7 cellular contexts compared by ENCODE assay signal in genomic region chr9:69173891-69174644, GRCh38. TPM values are rescaled to one million over a fixed set of nuclear protein-coding genes. Genes with fewer than 3 reads are reported as not detected.
DNase-seq lines count a peak whose midpoint lies in the region; ATAC-seq and TF ChIP-seq lines count a peak whose summit lies in the region.

Gene TJP2, plus strand, starts transcription at chr9:69174277. Its CDS starts 96 bp downstream, at chr9:69174373.

- TF ChIP-seq CTCF in HCT116 (IDR thresholded peaks at IDR 0.05 in 2 of 3, conservative IDR thresholded peaks at IDR 0.05 in 1 of 3; ENCODE audit: borderline replicate concordance in 1 of 3, insufficient read depth in 1 of 3, low read depth in 2 of 3, low read length in 2 of 3) (no peak), NB4 (IDR thresholded peaks at IDR 0.05; ENCODE audit: low read depth, low read length) (no peak), esophagus muscularis mucosa (IDR thresholded peaks at IDR 0.05) (no peak), subcutaneous adipose tissue (IDR thresholded peaks at IDR 0.05; ENCODE audit: low read depth) (no peak)

- H3K36me3 ChIP-seq in HCT116 (ENCODE audit: control insufficient read depth in 1 of 2, insufficient read depth in 2 of 2, low read length in 2 of 2) (no peaks in the 10 kb centered on the region), esophagus muscularis mucosa (no peaks in the 10 kb centered on the region), mucosa of rectum (ENCODE audit: control insufficient read depth in 2 of 2, insufficient read depth in 2 of 2, low read length in 2 of 2) (no peaks in the 10 kb centered on the region)

- no peaks in the 10 kb centered on the region for H3K9me2 ChIP-seq in HCT116 (ENCODE audit: insufficient read depth)

- peak; percentile 48 for TF ChIP-seq POLR2A in GM18505 (IDR thresholded peaks at IDR 0.05; ENCODE audit: borderline replicate concordance, extremely low read depth, insufficient read depth, insufficient read length)
- no peak for TF ChIP-seq POLR2A in HCT116 (IDR thresholded peaks at IDR 0.05; ENCODE audit: borderline replicate concordance, extremely low read depth, insufficient read depth, insufficient read length)
- no peak for TF ChIP-seq POLR2A in NB4 (IDR thresholded peaks at IDR 0.05; ENCODE audit: extremely low read depth, insufficient read length)
- TF ChIP-seq POLR2A in esophagus muscularis mucosa (IDR thresholded peaks at IDR 0.05; ENCODE audit: low read depth): peak; percentile 16

- H3K4me1 ChIP-seq in HCT116 (ENCODE audit: control insufficient read depth in 1 of 2, insufficient read depth in 2 of 2, low read length in 2 of 2): peaks cover 25 to 37% of the 10 kb centered on the region in 2 experiments
- H3K4me1 ChIP-seq in esophagus muscularis mucosa: peaks cover 29 to 64% (median 61%) of the 10 kb centered on the region in 4 donors
- peaks cover 3 to 23% of the 10 kb centered on the region in 2 donors for H3K4me1 ChIP-seq in mucosa of rectum (ENCODE audit: control insufficient read depth in 2 of 2, insufficient read depth in 2 of 2, low read length in 2 of 2)

- H3K27me3 ChIP-seq in HCT116 (ENCODE audit: insufficient read depth, low read length) (no peaks in the 10 kb centered on the region), esophagus muscularis mucosa (no peaks in the 10 kb centered on the region), mucosa of rectum (ENCODE audit: control insufficient read depth in 2 of 2, insufficient read depth in 2 of 2, low read length in 2 of 2) (no peaks in the 10 kb centered on the region)

- DNase-seq in HCT116 (ENCODE audit: low read depth, low spot score) (no peak), NB4 (ENCODE audit: low read depth) (peak; percentile 50), activated T-cell treated with anti-CD3 and anti-CD28 coated beads for 4 hours (peak; percentile 15), esophagus muscularis mucosa (ENCODE audit: extremely low spot score) (no peak)

- no peak within 1 kb of the TSS for H2AFZ ChIP-seq in HCT116 (ENCODE audit: low read depth, low read length, poor library complexity, severe bottlenecking)

- RAD21 ChIA-PET in HCT116 (lab: Charles Lee; ENCODE audit: low non-redundant PET in 1 of 2, low total read pairs in 2 of 2, uncharacterized antibody in 2 of 2, unreplicated experiment in 2 of 2): no interaction called here

- no TSS peak for BruUV-seq in HCT116 (replicated peaks; lab: Mats Ljungman, UMichigan)

- no peak within 1 kb of the TSS for H3K27ac ChIP-seq in HCT116 (ENCODE audit: low read depth, low read length)
- H3K27ac ChIP-seq in esophagus muscularis mucosa (replicated peaks in 1 of 4): peak within 1 kb of the TSS; percentile 85 to 91 (median 89)
- peak within 1 kb of the TSS; percentile 5 to 41 for H3K27ac ChIP-seq in mucosa of rectum (ENCODE audit: low read depth in 2 of 2, low read length in 2 of 2)

- peak within 1 kb of the TSS; percentile 23; the same call in 1 of the 2 replicates for H3K4me2 ChIP-seq in HCT116 (ENCODE audit: low read length)

- H4K20me1 ChIP-seq in HCT116 (ENCODE audit: insufficient read depth): no peaks in the 10 kb centered on the region

- CTCF ChIA-PET in HCT116 (lab: Charles Lee): no interaction called here

- peak; percentile 45 for ATAC-seq in GM18505 (IDR thresholded peaks at IDR 0.05; ENCODE audit: unreplicated experiment)
- ATAC-seq in HCT116: no peak

- H3K9me3 ChIP-seq in HCT116 (ENCODE audit: control insufficient read depth in 1 of 2, insufficient read depth in 1 of 2, low read depth in 1 of 2, low read length in 2 of 2) (no peaks in the 10 kb centered on the region), esophagus muscularis mucosa (no peaks in the 10 kb centered on the region), mucosa of rectum (ENCODE audit: control insufficient read depth in 2 of 2, low read length in 2 of 2) (no peaks in the 10 kb centered on the region)

- intact Hi-C loops in HCT116 (cut with micrococcal nuclease): no loop called here
- intact Hi-C loops in esophagus muscularis mucosa (cut with DNase I): loop anchor here (5.0 kb wide), 1 partner anchor 52 kb away; no protein-coding TSS in a partner anchor

- 0% methylated on average over 17 of the region's 95 CpGs for WGBS in esophagus muscularis mucosa

- TF ChIP-seq EP300 in esophagus muscularis mucosa (IDR thresholded peaks at IDR 0.05): no peak

- no peak within 1 kb of the TSS for H3K9ac ChIP-seq in HCT116 (ENCODE audit: low read length)
- H3K9ac ChIP-seq in mucosa of rectum (ENCODE audit: low read depth in 1 of 2, low read length in 2 of 2): peak within 1 kb of the TSS in 1 of 2 donors; percentile 16

- TF ChIP-seq RAD21 in HCT116 (IDR thresholded peaks at IDR 0.05; ENCODE audit: low read depth): no peak

- H3K4me3 ChIP-seq in HCT116 (replicated peaks in 1 of 2; ENCODE audit: low read depth in 1 of 2, low read length in 2 of 2) (no peak within 1 kb of the TSS), NB4 (ENCODE audit: low read depth, low read length) (peak within 1 kb of the TSS; percentile 34), esophagus muscularis mucosa (peak within 1 kb of the TSS; percentile 72 to 86 (median 82)), mucosa of rectum (ENCODE audit: low read length in 2 of 2) (peak within 1 kb of the TSS; percentile 62 to 72)

- POLR2A ChIA-PET in HCT116 (lab: Charles Lee): no interaction called here

- no peaks in the 10 kb centered on the region for H3K79me2 ChIP-seq in HCT116 (ENCODE audit: insufficient read depth, low read length)

TF ChIP-seq in HCT116, 20 proteins besides CTCF, POLR2A, EP300 and RAD21 (continues in another document):
- TF ChIP-seq EGR1 (IDR thresholded peaks at IDR 0.05; ENCODE audit: low read depth): no peak
- no peak for TF ChIP-seq CBX3 (IDR thresholded peaks at IDR 0.05; ENCODE audit: low read depth)
- no peak for TF ChIP-seq POLR2AphosphoS5 (IDR thresholded peaks at IDR 0.05; ENCODE audit: low read depth, low read length)
- no peak for TF ChIP-seq EZH2 (IDR thresholded peaks at IDR 0.05)
- no peak for TF ChIP-seq SP1 (IDR thresholded peaks at IDR 0.05; ENCODE audit: low read depth)
- no peak for TF ChIP-seq JUND (IDR thresholded peaks at IDR 0.05)
- no peak for TF ChIP-seq YY1 (IDR thresholded peaks at IDR 0.05; ENCODE audit: extremely low read depth, insufficient replicate concordance, low read depth, low read length)
- TF ChIP-seq ELF1 (IDR thresholded peaks at IDR 0.05; ENCODE audit: borderline replicate concordance, low read depth): no peak
- no peak for TF ChIP-seq EZH2phosphoT487 (IDR thresholded peaks at IDR 0.05; ENCODE audit: borderline replicate concordance)
- TF ChIP-seq, protein P1, sequence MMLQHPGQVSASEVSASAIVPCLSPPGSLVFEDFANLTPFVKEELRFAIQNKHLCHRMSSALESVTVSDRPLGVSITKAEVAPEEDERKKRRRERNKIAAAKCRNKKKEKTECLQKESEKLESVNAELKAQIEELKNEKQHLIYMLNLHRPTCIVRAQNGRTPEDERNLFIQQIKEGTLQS (IDR thresholded peaks at IDR 0.05): no peak
- no peak for TF ChIP-seq SIN3A (IDR thresholded peaks at IDR 0.05; ENCODE audit: low read depth)
- no peak for TF ChIP-seq ZFX (IDR thresholded peaks at IDR 0.05)
- TF ChIP-seq, protein P2, sequence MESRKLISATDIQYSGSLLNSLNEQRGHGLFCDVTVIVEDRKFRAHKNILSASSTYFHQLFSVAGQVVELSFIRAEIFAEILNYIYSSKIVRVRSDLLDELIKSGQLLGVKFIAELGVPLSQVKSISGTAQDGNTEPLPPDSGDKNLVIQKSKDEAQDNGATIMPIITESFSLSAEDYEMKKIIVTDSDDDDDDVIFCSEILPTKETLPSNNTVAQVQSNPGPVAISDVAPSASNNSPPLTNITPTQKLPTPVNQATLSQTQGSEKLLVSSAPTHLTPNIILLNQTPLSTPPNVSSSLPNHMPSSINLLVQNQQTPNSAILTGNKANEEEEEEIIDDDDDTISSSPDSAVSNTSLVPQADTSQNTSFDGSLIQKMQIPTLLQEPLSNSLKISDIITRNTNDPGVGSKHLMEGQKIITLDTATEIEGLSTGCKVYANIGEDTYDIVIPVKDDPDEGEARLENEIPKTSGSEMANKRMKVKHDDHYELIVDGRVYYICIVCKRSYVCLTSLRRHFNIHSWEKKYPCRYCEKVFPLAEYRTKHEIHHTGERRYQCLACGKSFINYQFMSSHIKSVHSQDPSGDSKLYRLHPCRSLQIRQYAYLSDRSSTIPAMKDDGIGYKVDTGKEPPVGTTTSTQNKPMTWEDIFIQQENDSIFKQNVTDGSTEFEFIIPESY (IDR thresholded peaks at IDR 0.05; ENCODE audit: extremely low read depth, insufficient replicate concordance, low read length): no peak
- no peak for TF ChIP-seq REST (IDR thresholded peaks at IDR 0.05; ENCODE audit: low read depth)
- no peak for TF ChIP-seq TCF7L2 (IDR thresholded peaks at IDR 0.05; ENCODE audit: borderline replicate concordance, extremely low read depth, insufficient read depth, insufficient read length)

RNA-seq across cellular contexts. Expression of gene TJP2, which starts in this region (rescaled TPM):
- total RNA-seq in HCT116 (2021; ENCODE audit: unreplicated experiment): 39.7 TPM
- polyA plus RNA-seq in HCT116 (2012): 23.4 and 25.8 TPM in 2 replicates
- total RNA-seq in esophagus muscularis mucosa: 100 to 1,000 TPM; 101 to 172 (median 125) TPM
- 100 to 1,000 TPM in 3 of 4 donors, 10 to 100 TPM in 1; 98.8 to 203 (median 137) TPM for total RNA-seq in subcutaneous adipose tissue

Comparison
In these comparisons a context has a peak if more than half of its experiments do, and no peak if none do; other contexts are left out.
1. POLR2A ChIP-seq: peak in GM18505 (single experiment) and esophagus muscularis mucosa (single experiment); none in HCT116 (single experiment) and NB4 (single experiment).
2. DNase-seq: peak in NB4 (single experiment) and activated T-cell treated with anti-CD3 and anti-CD28 coated beads for 4 hours (single experiment); none in HCT116 (single experiment) and esophagus muscularis mucosa (single experiment).
3. H3K4me3 ChIP-seq: peak in NB4 (single experiment), esophagus muscularis mucosa (4 of 4) and mucosa of rectum (2 of 2); none in HCT116 (0 of 2).